ENCODE assay signal across 20 cellular contexts in genomic region chr4:185999207-185999606, GRCh38.
"Had no signal": no experiment of that assay in that cellular context is flagged by ENCODE, and none has a peak within 500 bp of the region (broad histone marks: within the 10 kb centered on the region; RNA-seq: fewer than 3 reads in every experiment).

No MANE protein-coding gene starts in this region.

- H3K27me3 ChIP-seq: gastroesophageal sphincter, pancreas, tibial nerve, uterus had no signal

- DNase-seq: activated B cell treated with CpG ODN at 0.5 μM for 24 hours; activated CD4-positive, alpha-beta T cell treated with anti-CD3 and anti-CD28 coated beads for 48 hours; activated CD8-positive, alpha-beta memory T cell treated with anti-CD3 and anti-CD28 coated beads, Interleukin-2, amount 50 U/mL, for 4 hours; activated CD8-positive, alpha-beta T cell treated with anti-CD3 and anti-CD28 coated beads, Interleukin-2, amount 10 ng/mL, durations not matched to agents 7 days and 5 days; activated gamma-delta T cell treated with Interleukin-2 at 50 U/mL for 16 hours; activated T-cell treated with anti-CD3 and anti-CD28 coated beads, Interleukin-2, amount 50 U/mL, for 72 hours; amniotic stem cell; hippocampal formation; lower lobe of right lung; pancreas; stimulated activated CD4-positive, alpha-beta T cell treated with anti-CD3 and anti-CD28 coated beads, Interleukin-15, amount 100 ng/mL, for 24 hours; stimulated activated CD4-positive, alpha-beta T cell treated with anti-CD3 and anti-CD28 coated beads, Interleukin-4, amount 100 ng/mL, for 1 hour; stimulated activated naive B cell treated with anti-CD40 and anti-IgM and Interleukin-4, amounts not matched to agents 10 μg/mL and 1 μg/mL and 100 μg/mL, for 72 hours; T-helper 2 cell; uterus had no signal

- H3K4me3 ChIP-seq: gastroesophageal sphincter, lower lobe of right lung, pancreas, skin epidermis, tibial nerve, uterus had no signal

- H3K9me3 ChIP-seq: gastroesophageal sphincter, lower lobe of right lung, pancreas, tibial nerve, uterus had no signal

- H3K27ac ChIP-seq: epithelial cell of prostate, lower lobe of right lung, pancreas, skin epidermis, tibial nerve, uterus had no signal

- ATAC-seq: activated CD8-positive, alpha-beta T cell treated with anti-CD3 and anti-CD28 coated beads, Interleukin-2, amount 10 ng/mL, durations not matched to agents 7 days and 5 days; activated T-cell treated with anti-CD3 and anti-CD28 coated beads, Interleukin-2, amount 50 U/mL, for 72 hours; gastroesophageal sphincter; stimulated activated naive B cell treated with anti-CD40 and anti-IgM and Interleukin-4, amounts not matched to agents 10 μg/mL and 1 μg/mL and 100 μg/mL, for 72 hours had no signal

- H3K4me1 ChIP-seq: lower lobe of right lung, uterus had no signal

- H3K36me3 ChIP-seq: gastroesophageal sphincter, lower lobe of right lung, pancreas, tibial nerve, uterus had no signal

- FAIRE-seq: pancreas, TTC549 had no signal
